1 cellular context compared by ENCODE assay signal in the genomic region with DNA sequence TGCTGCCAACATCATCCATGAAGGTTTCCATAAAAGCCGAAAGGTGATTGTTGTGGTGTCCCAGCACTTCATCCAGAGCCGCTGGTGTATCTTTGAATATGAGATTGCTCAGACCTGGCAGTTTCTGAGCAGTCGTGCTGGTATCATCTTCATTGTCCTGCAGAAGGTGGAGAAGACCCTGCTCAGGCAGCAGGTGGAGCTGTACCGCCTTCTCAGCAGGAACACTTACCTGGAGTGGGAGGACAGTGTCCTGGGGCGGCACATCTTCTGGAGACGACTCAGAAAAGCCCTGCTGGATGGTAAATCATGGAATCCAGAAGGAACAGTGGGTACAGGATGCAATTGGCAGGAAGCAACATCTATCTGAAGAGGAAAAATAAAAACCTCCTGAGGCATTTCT.
TF ChIP-seq lines count a peak whose summit lies in the region.

No MANE protein-coding gene starts in this region.

TF ChIP-seq in H1, 55 proteins besides CTCF, POLR2A, EP300 and RAD21:
- no peak for TF ChIP-seq ASH2L (IDR thresholded peaks at IDR 0.05; ENCODE audit: low read length)
- no peak for TF ChIP-seq CTBP2 (IDR thresholded peaks at IDR 0.05; ENCODE audit: borderline replicate concordance, insufficient read depth, insufficient read length, low read length)
- TF ChIP-seq TAF7 (optimal IDR thresholded peaks at IDR 0.05; ENCODE audit: borderline replicate concordance, low read depth, low read length) = no peak
- no peak for TF ChIP-seq EGR1 (IDR thresholded peaks at IDR 0.05; ENCODE audit: borderline replicate concordance, low read depth, low read length)
- no peak for TF ChIP-seq RXRA (IDR thresholded peaks at IDR 0.05; ENCODE audit: insufficient read depth, low read depth, low read length)
- TF ChIP-seq SP4 (IDR thresholded peaks at IDR 0.05; ENCODE audit: low read length) = no peak
